Comparison of ENCODE assay signal across 15 cellular contexts in the genomic region with DNA sequence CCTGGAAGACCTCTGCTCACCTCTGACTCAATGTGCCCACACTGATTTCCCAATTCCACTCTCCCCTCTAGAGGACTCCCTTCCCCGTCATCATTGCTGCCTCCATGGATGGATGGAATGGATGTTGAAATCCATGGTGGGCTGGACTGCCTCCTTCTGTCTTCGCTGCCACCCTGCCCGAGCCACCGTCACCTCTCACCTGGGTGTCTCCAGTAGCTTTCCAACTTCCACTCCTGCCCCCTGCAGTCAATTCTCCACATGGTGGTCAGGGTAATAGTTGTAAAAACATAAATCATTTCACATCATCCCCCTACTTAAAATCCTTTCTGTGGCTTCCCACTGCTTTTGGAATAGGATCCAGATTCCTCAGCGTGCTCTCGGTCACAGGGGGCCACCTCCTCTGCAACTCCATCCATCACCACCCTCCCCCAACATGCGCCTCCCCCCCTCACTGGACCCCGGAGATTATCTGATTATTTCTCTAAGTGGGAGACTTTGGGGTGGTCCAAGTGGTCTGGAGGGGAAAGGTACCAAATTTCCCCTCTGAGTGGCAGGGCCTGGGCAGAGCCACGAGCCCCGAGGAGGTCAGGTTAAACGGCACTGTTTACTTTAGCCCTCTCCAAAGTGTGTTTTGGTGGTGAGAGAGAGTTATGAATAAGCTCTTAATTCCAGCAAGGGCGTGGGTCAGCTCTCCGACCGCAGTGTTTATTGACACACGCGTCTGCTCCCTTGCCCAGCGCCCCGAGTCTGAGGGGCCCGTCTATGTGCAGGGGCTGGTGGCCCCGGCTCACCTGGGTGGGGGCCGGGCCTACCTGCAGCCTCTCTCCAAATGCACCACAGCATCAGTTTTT.
DNase-seq lines count a peak whose midpoint lies in the region; ATAC-seq, FAIRE-seq and TF ChIP-seq lines count a peak whose summit lies in the region.
"Had no signal": no experiment of that assay in that cellular context is flagged by ENCODE, and none has a peak within 500 bp of the region (broad histone marks: within the 10 kb centered on the region; RNA-seq: fewer than 3 reads in every experiment).

No MANE protein-coding gene starts in this region.

- no peaks in the 10 kb centered on the region for H3K27me3 Mint-ChIP-seq in activated T-helper 1 cell treated with anti-CD3 and anti-CD28 coated beads, Interleukin-12 subunit alpha, Interleukin-12 subunit beta, Interleukin-2, Interleukin-4 antibody, amounts not matched to agents 30 ng/mL and 10 ng/mL and 1 ng/mL, durations not matched to agents 14 hours and 24 hours and 36 hours (ENCODE audit: insufficient read depth)
- peaks cover 2 to 6% of the 10 kb centered on the region in 2 donors for H3K27me3 Mint-ChIP-seq in T-cell

- no peak overlapping the region for H3K4me3 ChIP-seq in astrocyte of the spinal cord (ENCODE audit: low read depth, low read length)
- H3K4me3 ChIP-seq in HepG2 (replicated peaks in 1 of 3; ENCODE audit: insufficient read depth in 1 of 3, low read depth in 2 of 3, low read length in 3 of 3) = no peak overlapping the region

- POLR2A ChIA-PET in HepG2 (lab: Yijun Ruan, JAX) (interaction anchor here (0.6 kb wide), 1 partner anchor 30 kb away, joined by 3 read pairs; no protein-coding TSS in a partner anchor), T-cell (lab: Charles Lee) (no interaction called here)

- TF ChIP-seq CTCF in astrocyte of the spinal cord (IDR thresholded peaks at IDR 0.05; ENCODE audit: low read depth, low read length) (no peak), HepG2 (CRISPR knock-in tag; IDR thresholded peaks at IDR 0.05) (no peak)

- intact Hi-C loops in HepG2 (cut with micrococcal nuclease; ENCODE audit: unreplicated experiment) = no loop called here
- intact Hi-C loops in activated T-helper 1 cell treated with anti-CD3 and anti-CD28 coated beads, Interleukin-12 subunit alpha, Interleukin-12 subunit beta, Interleukin-2, Interleukin-4 antibody, amounts not matched to agents 30 ng/mL and 10 ng/mL and 1 ng/mL, durations not matched to agents 14 hours and 24 hours and 36 hours (cut with micrococcal nuclease) = no loop called here

- no peak overlapping the region for H3K9ac ChIP-seq in HepG2 (ENCODE audit: insufficient read depth, low read depth, low read length)

- DNase-seq in HuH-7 (ENCODE audit: low spot score) (peak; percentile 33), astrocyte of the spinal cord (ENCODE audit: low read depth, low spot score) (peak; percentile 64), HepG2 (ENCODE audit: low spot score) (peak; percentile 33), urothelium cell line (ENCODE audit: low spot score) (peak; percentile 54), T-cell (no peak)
- no peak for DNase-seq in activated T-helper 1 cell treated with anti-CD3 and anti-CD28 coated beads, Interleukin-12 subunit alpha, Interleukin-12 subunit beta, Interleukin-2, Interleukin-4 antibody, amounts not matched to agents 30 ng/mL and 10 ng/mL and 1 ng/mL, durations not matched to agents 14 hours and 24 hours and 36 hours (ENCODE audit: low spot score)
- DNase-seq: activated CD4-positive, alpha-beta T cell treated with anti-CD3 and anti-CD28 coated beads, Interleukin-2, amount 50 U/mL, for 4 hours; glutamatergic neuron; KG1; NCI-H1694; NCI-H526 treated with DMSO at 0.1 percent for 48 hours; Right ventricle myocardium superior; stimulated activated CD4-positive, alpha-beta T cell treated with anti-CD3 and anti-CD28 coated beads, Interleukin-4, amount 100 ng/mL, for 1 hour had no signal

- peaks cover 15% of the 10 kb centered on the region for H3K9me3 Mint-ChIP-seq in activated T-helper 1 cell treated with anti-CD3 and anti-CD28 coated beads, Interleukin-12 subunit alpha, Interleukin-12 subunit beta, Interleukin-2, Interleukin-4 antibody, amounts not matched to agents 30 ng/mL and 10 ng/mL and 1 ng/mL, durations not matched to agents 14 hours and 24 hours and 36 hours
- H3K9me3 Mint-ChIP-seq in T-cell = peaks cover 0 to 16% (median 11%) of the 10 kb centered on the region in 3 donors

- no peak overlapping the region for H2AFZ ChIP-seq in HepG2 (ENCODE audit: low read length)

- H3K36me3 Mint-ChIP-seq in activated T-helper 1 cell treated with anti-CD3 and anti-CD28 coated beads, Interleukin-12 subunit alpha, Interleukin-12 subunit beta, Interleukin-2, Interleukin-4 antibody, amounts not matched to agents 30 ng/mL and 10 ng/mL and 1 ng/mL, durations not matched to agents 14 hours and 24 hours and 36 hours (ENCODE audit: low read depth) = no peaks in the 10 kb centered on the region
- no peaks in the 10 kb centered on the region for H3K36me3 Mint-ChIP-seq in T-cell
- H3K36me3 Mint-ChIP-seq: CD14-positive monocyte had no signal

- H3K4me1 ChIP-seq in HepG2 (ENCODE audit: insufficient read depth, low read length) = peaks cover 27% of the 10 kb centered on the region

- no peak for FAIRE-seq in HepG2 (lab: Jason Lieb, UNC)
- peak; percentile 96 for FAIRE-seq in urothelium cell line (lab: Jason Lieb, UNC)

- BruUV-seq in HepG2 (replicated peaks; lab: Mats Ljungman, UMichigan) = no TSS peak

- no peaks in the 10 kb centered on the region for H4K20me1 ChIP-seq in HepG2 (ENCODE audit: insufficient read depth, low read length)

- H3K27ac Mint-ChIP-seq in activated T-helper 1 cell treated with anti-CD3 and anti-CD28 coated beads, Interleukin-12 subunit alpha, Interleukin-12 subunit beta, Interleukin-2, Interleukin-4 antibody, amounts not matched to agents 30 ng/mL and 10 ng/mL and 1 ng/mL, durations not matched to agents 14 hours and 24 hours and 36 hours = no peak overlapping the region
- peak overlapping the region in 1 of 2 donors; percentile 14 for H3K27ac Mint-ChIP-seq in T-cell
- H3K27ac Mint-ChIP-seq: CD14-positive monocyte had no signal

- ATAC-seq in HepG2 = peak; percentile 58
- ATAC-seq in T-cell (replicated peaks in 1 of 4) = no peak
- no peak for ATAC-seq in HG02870 (IDR thresholded peaks at IDR 0.05; ENCODE audit: unreplicated experiment)

- TF ChIP-seq EP300 in HepG2 (IDR thresholded peaks at IDR 0.05; ENCODE audit: low read depth in 2 of 2, low read length in 2 of 2) = no peak
- TF ChIP-seq EP300 in HepG2 (CRISPR knock-in tag; IDR thresholded peaks at IDR 0.05; ENCODE audit: borderline replicate concordance) = no peak

- H3K27me3 ChIP-seq in HepG2 (ENCODE audit: control insufficient read depth in 1 of 2, insufficient read depth in 2 of 2, low read length in 2 of 2) = peaks cover 0 to 11% of the 10 kb centered on the region in 2 experiments; a peak in 1 of 5 replicates

- TF ChIP-seq POLR2A in HepG2 (IDR thresholded peaks at IDR 0.05; ENCODE audit: insufficient read depth in 1 of 2, low read depth in 2 of 2, low read length in 2 of 2) = no peak

- peak overlapping the region; percentile 31; the same call in 1 of the 2 replicates for H3K4me2 ChIP-seq in HepG2 (ENCODE audit: low read depth, low read length)

- no peak overlapping the region for H3K4me3 Mint-ChIP-seq in activated T-helper 1 cell treated with anti-CD3 and anti-CD28 coated beads, Interleukin-12 subunit alpha, Interleukin-12 subunit beta, Interleukin-2, Interleukin-4 antibody, amounts not matched to agents 30 ng/mL and 10 ng/mL and 1 ng/mL, durations not matched to agents 14 hours and 24 hours and 36 hours
- H3K4me3 Mint-ChIP-seq in T-cell = no peak overlapping the region
- H3K4me3 Mint-ChIP-seq: CD14-positive monocyte had no signal

- no peaks in the 10 kb centered on the region for H3K79me2 ChIP-seq in HepG2 (ENCODE audit: insufficient read depth, low read length)

- H3K4me1 Mint-ChIP-seq in activated T-helper 1 cell treated with anti-CD3 and anti-CD28 coated beads, Interleukin-12 subunit alpha, Interleukin-12 subunit beta, Interleukin-2, Interleukin-4 antibody, amounts not matched to agents 30 ng/mL and 10 ng/mL and 1 ng/mL, durations not matched to agents 14 hours and 24 hours and 36 hours (ENCODE audit: low read depth) = no peaks in the 10 kb centered on the region
- no peaks in the 10 kb centered on the region for H3K4me1 Mint-ChIP-seq in T-cell
- H3K4me1 Mint-ChIP-seq: CD14-positive monocyte had no signal

- H3K9me3 ChIP-seq in HepG2 (ENCODE audit: low read length) = no peaks in the 10 kb centered on the region

- WGBS in HepG2 (ENCODE audit: low lambda C conversion rate) = 4% methylated on average over 18 of the region's 21 CpGs

- no peak for TF ChIP-seq RAD21 in HepG2 (CRISPR knock-in tag; IDR thresholded peaks at IDR 0.05)

- CTCF ChIA-PET in HepG2 (lab: Yijun Ruan, JAX; ENCODE audit: low intra/inter-chr PET ratio, low total read pairs) (no interaction called here), T-cell (lab: Charles Lee) (no interaction called here)

- H3K36me3 ChIP-seq in HepG2 (replicated peaks in 1 of 2; ENCODE audit: control insufficient read depth in 1 of 2, insufficient read depth in 2 of 2, low read length in 2 of 2) = no peaks in the 10 kb centered on the region

- in situ Hi-C loops in astrocyte of the spinal cord (cut with HindIII; ENCODE audit: low sequenced_read_pairs) = no loop called here
- in situ Hi-C loops in HepG2 (cut with HindIII; ENCODE audit: extremely low pct_ligation_motif_present, low pct_unique_long_range_greater_than_20kb) = no loop called here

- no peak overlapping the region for H3K27ac ChIP-seq in HepG2 (ENCODE audit: extremely low read length, insufficient read depth, low read length)

TF ChIP-seq in HepG2, 621 proteins besides CTCF, POLR2A, EP300 and RAD21 (continues in another document):
- TF ChIP-seq ZNF431 (CRISPR knock-in tag; IDR thresholded peaks at IDR 0.05; ENCODE audit: borderline replicate concordance, low read depth) = no peak
- TF ChIP-seq ZNF337 (CRISPR knock-in tag; IDR thresholded peaks at IDR 0.05; ENCODE audit: borderline replicate concordance, low read depth) = no peak
- peak; percentile 69; the same call in 1 of the 2 replicates for TF ChIP-seq HHEX (CRISPR knock-in tag; IDR thresholded peaks at IDR 0.05)
- TF ChIP-seq RFX1 (IDR thresholded peaks at IDR 0.05) = no peak
- no peak for TF ChIP-seq ZFP90 (CRISPR knock-in tag; IDR thresholded peaks at IDR 0.05; ENCODE audit: borderline replicate concordance)
- no peak for TF ChIP-seq FOXC1 (CRISPR knock-in tag; IDR thresholded peaks at IDR 0.05; ENCODE audit: borderline replicate concordance)
- TF ChIP-seq ZNF549 (CRISPR knock-in tag; IDR thresholded peaks at IDR 0.05) = no peak
- TF ChIP-seq ZNF562 (CRISPR knock-in tag; IDR thresholded peaks at IDR 0.05; ENCODE audit: borderline replicate concordance) = no peak
- TF ChIP-seq, protein P1, sequence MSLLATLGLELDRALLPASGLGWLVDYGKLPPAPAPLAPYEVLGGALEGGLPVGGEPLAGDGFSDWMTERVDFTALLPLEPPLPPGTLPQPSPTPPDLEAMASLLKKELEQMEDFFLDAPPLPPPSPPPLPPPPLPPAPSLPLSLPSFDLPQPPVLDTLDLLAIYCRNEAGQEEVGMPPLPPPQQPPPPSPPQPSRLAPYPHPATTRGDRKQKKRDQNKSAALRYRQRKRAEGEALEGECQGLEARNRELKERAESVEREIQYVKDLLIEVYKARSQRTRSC (CRISPR knock-in tag; IDR thresholded peaks at IDR 0.05; ENCODE audit: low read depth) = no peak
- peak; percentile 41 for TF ChIP-seq RARA (CRISPR knock-in tag; IDR thresholded peaks at IDR 0.05)
- TF ChIP-seq MYC (CRISPR knock-in tag; IDR thresholded peaks at IDR 0.05; ENCODE audit: borderline replicate concordance) = 0 out of 2 replicates have a peak, but pooled peaks have one; percentile 21
- no peak for TF ChIP-seq ZNF644 (CRISPR knock-in tag; IDR thresholded peaks at IDR 0.05; ENCODE audit: low read depth)

Comparison
In these comparisons a context has a peak if more than half of its experiments do, and no peak if none do; other contexts are left out.
1. DNase-seq: peak in HuH-7 (single experiment), astrocyte of the spinal cord (single experiment), HepG2 (single experiment) and urothelium cell line (single experiment); none in activated T-helper 1 cell treated with anti-CD3 and anti-CD28 coated beads, Interleukin-12 subunit alpha, Interleukin-12 subunit beta, Interleukin-2, Interleukin-4 antibody, amounts not matched to agents 30 ng/mL and 10 ng/mL and 1 ng/mL, durations not matched to agents 14 hours and 24 hours and 36 hours (single experiment) and T-cell (0 of 34).